Comparison of ENCODE assay signal across 35 cellular contexts in genomic region chr16:79349803-79350202, GRCh38.
DNase-seq lines count a peak whose midpoint lies in the region; ATAC-seq, FAIRE-seq and TF ChIP-seq lines count a peak whose summit lies in the region.
"Had no signal": no experiment of that assay in that cellular context is flagged by ENCODE, and none has a peak within 500 bp of the region (broad histone marks: within the 10 kb centered on the region; RNA-seq: fewer than 3 reads in every experiment).

No MANE protein-coding gene starts in this region.

- no peaks in the 10 kb centered on the region for H3K9me1 ChIP-seq in K562 (ENCODE audit: control insufficient read depth, insufficient read depth, low read length)

- no TSS peak for BruUV-seq in K562 (replicated peaks; lab: Mats Ljungman, UMichigan)

- H3K4me1 ChIP-seq in A549 (no peaks in the 10 kb centered on the region), GM23338 (ENCODE audit: insufficient read depth) (peaks cover 23% of the 10 kb centered on the region), K562 (replicated peaks in 1 of 2; ENCODE audit: control insufficient read depth in 2 of 2, insufficient read depth in 2 of 2, low read length in 2 of 2) (no peaks in the 10 kb centered on the region), neural progenitor cell (peaks cover 21% of the 10 kb centered on the region), prostate gland (replicated peaks) (no peaks in the 10 kb centered on the region)
- no peaks in the 10 kb centered on the region for H3K4me1 ChIP-seq in CD4-positive, alpha-beta memory T cell (ENCODE audit: insufficient read depth, low read length)
- H3K4me1 ChIP-seq: BE2C, BLaER1, Caco-2 had no signal

- in situ Hi-C loops in K562 (cut with MboI): no loop called here

- POLR2A ChIA-PET in A549 (lab: Yijun Ruan, JAX): no interaction called here
- POLR2A ChIA-PET in K562 (lab: Yijun Ruan, JAX): no interaction called here
- POLR2A ChIA-PET in CD4-positive, alpha-beta memory T cell (lab: Charles Lee; ENCODE audit: partially characterized antibody): no interaction called here

- FAIRE-seq in A549 (lab: Jason Lieb, UNC) (no peak), K562 (lab: Jason Lieb, UNC) (no peak)
- FAIRE-seq: A204.1, D721Med, G401.6 had no signal

- TF ChIP-seq EP300 in A549 (IDR thresholded peaks at IDR 0.05) (no peak), K562 (IDR thresholded peaks at IDR 0.05; ENCODE audit: low read length) (no peak)

- H3K27me3 ChIP-seq in GM23338 (ENCODE audit: insufficient read depth) (no peaks in the 10 kb centered on the region), K562 (ENCODE audit: control insufficient read depth in 2 of 2, insufficient read depth in 2 of 2, low read length in 2 of 2) (peaks cover 43 to 53% of the 10 kb centered on the region in 2 experiments), neural progenitor cell (no peaks in the 10 kb centered on the region), prostate gland (replicated peaks; ENCODE audit: insufficient read depth) (peaks cover 3% of the 10 kb centered on the region)
- no peaks in the 10 kb centered on the region for H3K27me3 ChIP-seq in CD4-positive, alpha-beta memory T cell (ENCODE audit: insufficient read depth, low read length)
- H3K27me3 ChIP-seq: BE2C; BLaER1; BLaER1 treated with 17β-estradiol and CSF1 and Interleukin-3, amounts not matched to agents 10 nM and 100 nM had no signal

- no peak for TF ChIP-seq POLR2A in A549 (IDR thresholded peaks at IDR 0.05; ENCODE audit: low read length)
- no peak for TF ChIP-seq POLR2A in K562 (conservative IDR thresholded peaks at IDR 0.05)
- TF ChIP-seq POLR2A in prostate gland (IDR thresholded peaks at IDR 0.05): no peak

- H3K36me3 ChIP-seq in GM23338 (ENCODE audit: insufficient read depth): no peaks in the 10 kb centered on the region
- H3K36me3 ChIP-seq in K562 (ENCODE audit: control insufficient read depth, insufficient read depth, low read length): no peaks in the 10 kb centered on the region
- H3K36me3 ChIP-seq in neural progenitor cell: no peaks in the 10 kb centered on the region
- no peaks in the 10 kb centered on the region for H3K36me3 ChIP-seq in CD4-positive, alpha-beta memory T cell (ENCODE audit: insufficient read depth, low read length)
- H3K36me3 ChIP-seq in prostate gland: no peaks in the 10 kb centered on the region
- H3K36me3 ChIP-seq: BE2C; BLaER1; BLaER1 treated with 17β-estradiol and CSF1 and Interleukin-3, amounts not matched to agents 10 nM and 100 nM had no signal

- no peaks in the 10 kb centered on the region for H3K9me2 ChIP-seq in GM23338 (ENCODE audit: insufficient read depth)

- H3K9me3 ChIP-seq in A549 (no peaks in the 10 kb centered on the region), K562 (replicated peaks; ENCODE audit: control insufficient read depth, insufficient read depth, low read depth, low read length) (no peaks in the 10 kb centered on the region), neural progenitor cell (ENCODE audit: low read depth) (no peaks in the 10 kb centered on the region), prostate gland (no peaks in the 10 kb centered on the region)
- H3K9me3 ChIP-seq in CD4-positive, alpha-beta memory T cell (ENCODE audit: control insufficient read depth in 1 of 2, low read length in 2 of 2): no peaks in the 10 kb centered on the region
- H3K9me3 ChIP-seq: BE2C; BLaER1; BLaER1 treated with 17β-estradiol and CSF1 and Interleukin-3, amounts not matched to agents 10 nM and 100 nM; Caco-2 had no signal

- peaks cover 4% of the 10 kb centered on the region for H3K27me3 Mint-ChIP-seq in GM23338 (ENCODE audit: insufficient read depth, low read depth, poor library complexity)
- H3K27me3 Mint-ChIP-seq in neural progenitor cell (ENCODE audit: insufficient read depth, low read depth): peaks cover 5% of the 10 kb centered on the region
- no peaks in the 10 kb centered on the region for H3K27me3 Mint-ChIP-seq in CD4-positive, alpha-beta memory T cell
- H3K27me3 Mint-ChIP-seq: CD4-positive, alpha-beta T cell; CD4-positive, CD25-positive, alpha-beta regulatory T cell; CD8-positive, alpha-beta memory T cell had no signal

- intact Hi-C loops in K562 (cut with micrococcal nuclease): no loop called here
- intact Hi-C loops in CD4-positive, alpha-beta memory T cell (cut with micrococcal nuclease): no loop called here
- intact Hi-C loops in prostate gland (cut with DNase I): no loop called here

- TF ChIP-seq CTCF in A549 (IDR thresholded peaks at IDR 0.05) (no peak), GM23338 (conservative IDR thresholded peaks at IDR 0.05; ENCODE audit: low read depth in 2 of 2) (no peak), K562 (IDR thresholded peaks at IDR 0.05 in 2 of 3, conservative IDR thresholded peaks at IDR 0.05 in 1 of 3; ENCODE audit: insufficient read depth in 2 of 3, low read depth in 1 of 3, low read length in 3 of 3) (no peak), neural progenitor cell (IDR thresholded peaks at IDR 0.05) (no peak), prostate gland (IDR thresholded peaks at IDR 0.05) (no peak)

- no peak overlapping the region for H3K27ac Mint-ChIP-seq in GM23338
- H3K27ac Mint-ChIP-seq in neural progenitor cell: peak overlapping the region; percentile 74
- peak overlapping the region in 1 of 7 donors; percentile 52 for H3K27ac Mint-ChIP-seq in CD4-positive, alpha-beta memory T cell
- H3K27ac Mint-ChIP-seq: B cell; CD14-positive monocyte; CD4-positive, alpha-beta T cell; CD4-positive, CD25-positive, alpha-beta regulatory T cell; CD8-positive, alpha-beta T cell had no signal

- H3K4me3 Mint-ChIP-seq in GM23338 (no peak overlapping the region), neural progenitor cell (peak overlapping the region; percentile 39)
- no peak overlapping the region for H3K4me3 Mint-ChIP-seq in CD4-positive, alpha-beta memory T cell
- H3K4me3 Mint-ChIP-seq: B cell; CD14-positive monocyte; CD4-positive, alpha-beta T cell; CD4-positive, CD25-positive, alpha-beta regulatory T cell; CD8-positive, alpha-beta memory T cell; CD8-positive, alpha-beta T cell had no signal

- H3K9ac ChIP-seq in K562 (ENCODE audit: insufficient read depth in 1 of 2, low read depth in 2 of 2, low read length in 2 of 2): no peak overlapping the region
- no peak overlapping the region for H3K9ac ChIP-seq in neural progenitor cell
- H3K9ac ChIP-seq: BLaER1; BLaER1 treated with 17β-estradiol and CSF1 and Interleukin-3, amounts not matched to agents 10 nM and 100 nM had no signal

- H2AFZ ChIP-seq in GM23338: peak overlapping the region; percentile 28; the same call in 1 of the 2 replicates
- no peak overlapping the region for H2AFZ ChIP-seq in K562 (ENCODE audit: low read depth, low read length)
- H2AFZ ChIP-seq in neural progenitor cell (replicated peaks): no peak overlapping the region

- H4K20me1 ChIP-seq in GM23338 (replicated peaks; ENCODE audit: insufficient read depth) (no peaks in the 10 kb centered on the region), K562 (replicated peaks; ENCODE audit: control insufficient read depth, insufficient read depth, low read length) (peaks cover 6% of the 10 kb centered on the region; the same call in 1 of the 2 replicates), neural progenitor cell (ENCODE audit: low read depth) (no peaks in the 10 kb centered on the region)
- H4K20me1 ChIP-seq: BLaER1; BLaER1 treated with 17β-estradiol and CSF1 and Interleukin-3, amounts not matched to agents 10 nM and 100 nM had no signal

- WGBS in A549 (ENCODE audit: missing lambda C conversion rate): 18% methylated on average over 3 of the region's 3 CpGs
- WGBS in K562 (ENCODE audit: insufficient coverage, low coverage, missing lambda C conversion rate): 0% methylated on average over 3 of the region's 3 CpGs
- 99% methylated on average over 3 of the region's 3 CpGs for WGBS in prostate gland

- H3F3A ChIP-seq in GM23338 (replicated peaks; ENCODE audit: low read depth): no peaks in the 10 kb centered on the region
- H3F3A ChIP-seq in neural progenitor cell (ENCODE audit: low read depth): peaks cover 17% of the 10 kb centered on the region

- H3K27ac ChIP-seq in A549 (no peak overlapping the region), GM23338 (ENCODE audit: low read depth) (no peak overlapping the region), K562 (ENCODE audit: extremely low read depth, low read depth, low read length) (no peak overlapping the region), neural progenitor cell (no peak overlapping the region), prostate gland (no peak overlapping the region)
- no peak overlapping the region for H3K27ac ChIP-seq in CD4-positive, alpha-beta memory T cell (ENCODE audit: low read depth, low read length)
- H3K27ac ChIP-seq: 22Rv1; BLaER1; BLaER1 treated with 17β-estradiol and CSF1 and Interleukin-3, amounts not matched to agents 10 nM and 100 nM; C4-2B had no signal

- H3K4me3 ChIP-seq in A549 (no peak overlapping the region), GM23338 (no peak overlapping the region), K562 (no peak overlapping the region), neural progenitor cell (no peak overlapping the region), prostate gland (no peak overlapping the region)
- no peak overlapping the region for H3K4me3 ChIP-seq in CD4-positive, alpha-beta memory T cell (ENCODE audit: low read length in 2 of 2)
- H3K4me3 ChIP-seq: BLaER1; BLaER1 treated with 17β-estradiol and CSF1 and Interleukin-3, amounts not matched to agents 10 nM and 100 nM had no signal

- H3K9me3 Mint-ChIP-seq in GM23338: no peaks in the 10 kb centered on the region
- peaks cover 5% of the 10 kb centered on the region for H3K9me3 Mint-ChIP-seq in neural progenitor cell
- H3K9me3 Mint-ChIP-seq in CD4-positive, alpha-beta memory T cell: no peaks in the 10 kb centered on the region
- H3K9me3 Mint-ChIP-seq: CD14-positive monocyte; CD4-positive, alpha-beta T cell; CD8-positive, alpha-beta memory T cell; CD8-positive, alpha-beta T cell had no signal

- CTCF ChIA-PET in A549 (lab: Yijun Ruan, JAX) (no interaction called here), K562 (lab: Yijun Ruan, JAX; ENCODE audit: low intra/inter-chr PET ratio) (no interaction called here)
- CTCF ChIA-PET in CD4-positive, alpha-beta memory T cell (lab: Charles Lee; ENCODE audit: partially characterized antibody): interaction anchor here (1.1 kb wide), 1 partner anchor 89 kb away, joined by 3 read pairs; no protein-coding TSS in a partner anchor

- TF ChIP-seq RAD21 in A549 (conservative IDR thresholded peaks at IDR 0.05 in 1 of 2, IDR thresholded peaks at IDR 0.05 in 1 of 2) (no peak), K562 (CRISPR knock-in tag; conservative IDR thresholded peaks at IDR 0.05 in 1 of 2, IDR thresholded peaks at IDR 0.05 in 1 of 2) (no peak)

- H3K36me3 Mint-ChIP-seq in GM23338 (ENCODE audit: low read depth): no peaks in the 10 kb centered on the region
- no peaks in the 10 kb centered on the region for H3K36me3 Mint-ChIP-seq in neural progenitor cell
- H3K36me3 Mint-ChIP-seq in CD4-positive, alpha-beta memory T cell: no peaks in the 10 kb centered on the region
- H3K36me3 Mint-ChIP-seq: CD14-positive monocyte; CD4-positive, CD25-positive, alpha-beta regulatory T cell; CD8-positive, alpha-beta T cell had no signal

- ATAC-seq in A549 (no peak), GM23338 (no peak), K562 (no peak)
- ATAC-seq: CD8-positive, alpha-beta T cell had no signal

- H3K4me1 Mint-ChIP-seq in GM23338 (peaks cover 35% of the 10 kb centered on the region), neural progenitor cell (peaks cover 41% of the 10 kb centered on the region)
- peaks cover 0 to 1% (median 0%) of the 10 kb centered on the region in 4 donors for H3K4me1 Mint-ChIP-seq in CD4-positive, alpha-beta memory T cell
- H3K4me1 Mint-ChIP-seq: B cell; CD8-positive, alpha-beta memory T cell had no signal

- no peaks in the 10 kb centered on the region for H3K79me2 ChIP-seq in GM23338 (replicated peaks; ENCODE audit: insufficient read depth)
- H3K79me2 ChIP-seq in K562 (ENCODE audit: control insufficient read depth, insufficient read depth, low read length): no peaks in the 10 kb centered on the region
- H3K79me2 ChIP-seq in neural progenitor cell (ENCODE audit: low read depth): no peaks in the 10 kb centered on the region

- no peak overlapping the region for H3K4me2 ChIP-seq in A549
- H3K4me2 ChIP-seq in GM23338: no peak overlapping the region
- no peak overlapping the region for H3K4me2 ChIP-seq in K562 (ENCODE audit: insufficient read depth, low read length)
- H3K4me2 ChIP-seq in neural progenitor cell: peak overlapping the region; percentile 52
- H3K4me2 ChIP-seq: BLaER1 had no signal

- DNase-seq in A549 (ENCODE audit: low read depth in 1 of 2, low spot score in 1 of 2): no peak
- DNase-seq in GM23338 (ENCODE audit: low spot score): no peak
- no peak for DNase-seq in K562 (ENCODE audit: extremely low read depth in 1 of 4, low spot score in 3 of 4)
- no peak for DNase-seq in neural progenitor cell (ENCODE audit: low spot score)
- no peak for DNase-seq in CD4-positive, alpha-beta memory T cell
- no peak for DNase-seq in 8988T
- no peak for DNase-seq in prostate gland (ENCODE audit: low spot score)
- DNase-seq in hippocampal formation (lab: John Stamatoyannopoulos, UW): no peak
- DNase-seq: ACHN; AML-193; BE2C; C1 segment of cervical spinal cord; Caco-2; Calu3; CD4-positive, alpha-beta T cell; CD4-positive, CD25-positive, alpha-beta regulatory T cell; CD8-positive, alpha-beta memory T cell; CD8-positive, alpha-beta T cell; COR-L47; DMS 273 treated with DMSO at 0.1 percent for 48 hours; DMS153; DMS53; DMS79; DMS79 treated with DMSO at 0.1 percent for 48 hours; DND-41; EL had no signal

Comparison
In these comparisons a context has a peak if more than half of its experiments do, and no peak if none do; other contexts are left out.
1. Of the 35 proteins assayed by ChIP-seq in both K562 and A549: peak only in K562: none; only in A549: none; in both: ZFP36; in neither: 34.